ENCODE assay signal across 21 cellular contexts in genomic region chr2:226256709-226257401, GRCh38.
DNase-seq lines count a peak whose midpoint lies in the region; ATAC-seq, FAIRE-seq and TF ChIP-seq lines count a peak whose summit lies in the region.
"Had no signal": no experiment of that assay in that cellular context is flagged by ENCODE, and none has a peak within 500 bp of the region (broad histone marks: within the 10 kb centered on the region; RNA-seq: fewer than 3 reads in every experiment).

No MANE protein-coding gene starts in this region.

- peaks cover 4% of the 10 kb centered on the region; the same call in 1 of the 3 replicates for H3K9me3 ChIP-seq in A549
- no peaks in the 10 kb centered on the region for H3K9me3 ChIP-seq in SK-N-SH
- H3K9me3 ChIP-seq: adrenal gland, testis had no signal

- peak in 1 of 2 experiments; percentile 23; a peak in 1 of 6 replicates for ATAC-seq in A549
- ATAC-seq: activated CD8-positive, alpha-beta memory T cell treated with anti-CD3 and anti-CD28 coated beads, Interleukin-2, amount 10 ng/mL, durations not matched to agents 7 days and 5 days had no signal

- H3K4me2 ChIP-seq in A549: peak overlapping the region; percentile 50; the same call in 1 of the 3 replicates
- peak overlapping the region; percentile 16; the same call in 1 of the 2 replicates for H3K4me2 ChIP-seq in SK-N-SH

- no peak for TF ChIP-seq EP300 in A549 (IDR thresholded peaks at IDR 0.05)
- TF ChIP-seq EP300 in SK-N-SH (IDR thresholded peaks at IDR 0.05; ENCODE audit: borderline replicate concordance in 1 of 2, low read depth in 1 of 2, low read length in 1 of 2): no peak

- H3K36me3 ChIP-seq in SK-N-SH (replicated peaks in 1 of 2; ENCODE audit: control insufficient read depth in 1 of 2, insufficient read depth in 2 of 2, low read length in 1 of 2): no peaks in the 10 kb centered on the region
- H3K36me3 ChIP-seq: adrenal gland, heart right ventricle had no signal

- H3K79me2 ChIP-seq in SK-N-SH (ENCODE audit: insufficient read depth): no peaks in the 10 kb centered on the region

- in situ Hi-C loops in ACHN (cut with HindIII; ENCODE audit: low pct_ligation_motif_present, low pct_unique_long_range_greater_than_20kb, low sequenced_read_pairs): no loop called here

- FAIRE-seq in A549 (lab: Jason Lieb, UNC): no peak

- TF ChIP-seq RAD21 in A549 (conservative IDR thresholded peaks at IDR 0.05 in 1 of 2, IDR thresholded peaks at IDR 0.05 in 1 of 2) (no peak), SK-N-SH (IDR thresholded peaks at IDR 0.05; ENCODE audit: low read length) (no peak)

- H3K4me1 ChIP-seq in A549 (peaks cover 13% of the 10 kb centered on the region), SK-N-SH (ENCODE audit: control insufficient read depth in 1 of 2, insufficient read depth in 2 of 2, low read depth in 1 of 2, low read length in 1 of 2) (no peaks in the 10 kb centered on the region; a peak in 1 of 4 replicates)
- H3K4me1 ChIP-seq: adrenal gland, testis had no signal

- H3K4me3 ChIP-seq in A549: no peak overlapping the region
- no peak overlapping the region for H3K4me3 ChIP-seq in SK-N-SH (ENCODE audit: low read depth in 2 of 2, low read length in 1 of 2)
- H3K4me3 ChIP-seq: adrenal gland, heart right ventricle, SK-N-MC, testis had no signal

- no peaks in the 10 kb centered on the region for H3K9me2 ChIP-seq in SK-N-SH

- no peaks in the 10 kb centered on the region for H3K27me3 ChIP-seq in SK-N-SH (ENCODE audit: insufficient read depth)
- H3K27me3 ChIP-seq: adrenal gland, heart right ventricle, testis had no signal

- POLR2A ChIA-PET in A549 (lab: Yijun Ruan, JAX): no interaction called here
- POLR2A ChIA-PET in SK-N-SH (lab: Yijun Ruan, JAX): no interaction called here

- CTCF ChIA-PET in A549 (lab: Yijun Ruan, JAX) (no interaction called here), SK-N-SH (lab: Yijun Ruan, JAX) (no interaction called here)

- whole genome bisulfite sequencing in A549 (ENCODE audit: missing lambda C conversion rate): 88% methylated on average over 5 of the region's 5 CpGs
- 25% methylated on average over 5 of the region's 5 CpGs for WGBS in SK-N-SH (ENCODE audit: low lambda C conversion rate)

- H4K20me1 ChIP-seq in SK-N-SH (ENCODE audit: insufficient read depth): no peaks in the 10 kb centered on the region

- no peak for TF ChIP-seq POLR2A in A549 (IDR thresholded peaks at IDR 0.05; ENCODE audit: low read length)

- H2AFZ ChIP-seq in SK-N-SH (ENCODE audit: low read depth): no peak overlapping the region; the same call in 1 of the 2 replicates

- peak overlapping the region; percentile 52 to 66 for H3K27ac ChIP-seq in A549
- peak overlapping the region in 1 of 2 experiments; percentile 37; a peak in 2 of 4 replicates for H3K27ac ChIP-seq in SK-N-SH (ENCODE audit: low read depth in 2 of 2, low read length in 1 of 2)
- H3K27ac ChIP-seq: adrenal gland, heart right ventricle, SK-N-MC, testis had no signal

- no peaks in the 10 kb centered on the region for H3F3A ChIP-seq in SK-N-SH (replicated peaks; ENCODE audit: insufficient read depth)

- TF ChIP-seq CTCF in A549 (IDR thresholded peaks at IDR 0.05): no peak
- TF ChIP-seq CTCF in SK-N-SH (IDR thresholded peaks at IDR 0.05): no peak
- no peak for TF ChIP-seq CTCF in GM20000 (IDR thresholded peaks at IDR 0.05; ENCODE audit: extremely low read depth, missing control alignments)

- no peak overlapping the region for H3K9ac ChIP-seq in SK-N-SH

- DNase-seq in A549 (ENCODE audit: low read depth in 1 of 2, low spot score in 1 of 2) (no peak), HT1080 (ENCODE audit: low read depth) (peak; percentile 11), SK-N-SH (no peak), kidney tubule cell (ENCODE audit: low spot score) (peak; percentile 60), ACHN (no peak), hepatic stellate cell (ENCODE audit: low spot score) (no peak), GM20000 (ENCODE audit: low spot score) (no peak)
- no peak for DNase-seq in stimulated activated CD4-positive, alpha-beta T cell treated with anti-CD3 and anti-CD28 coated beads, Interleukin-4, amount 100 ng/mL, for 4 hours
- DNase-seq: activated CD4-positive, alpha-beta T cell treated with anti-CD3 and anti-CD28 coated beads for 1 hour; activated CD8-positive, alpha-beta memory T cell treated with anti-CD3 and anti-CD28 coated beads, Interleukin-2, amount 10 ng/mL, durations not matched to agents 7 days and 5 days; activated effector memory CD4-positive, alpha-beta T cell treated with anti-CD3 and anti-CD28 coated beads, Interleukin-2, amount 50 U/mL, for 16 hours; adrenal gland; CD4-positive, alpha-beta T cell; DND-41; effector memory CD4-positive, alpha-beta T cell; heart right ventricle; kidney; NCI-H187 treated with DMSO at 0.1 percent for 48 hours; NCI-H774; testis had no signal

TF ChIP-seq in A549, 52 proteins besides CTCF, POLR2A, EP300 and RAD21 (continues in another document):
- no peak for TF ChIP-seq FOSB (CRISPR knock-in tag; IDR thresholded peaks at IDR 0.05)
- TF ChIP-seq RFX5 (IDR thresholded peaks at IDR 0.05): no peak
- no peak for TF ChIP-seq NR3C1 (IDR thresholded peaks at IDR 0.05)
- no peak for TF ChIP-seq E2F6 (IDR thresholded peaks at IDR 0.05; ENCODE audit: borderline replicate concordance, low read depth)
- TF ChIP-seq MAX (IDR thresholded peaks at IDR 0.05): no peak
- TF ChIP-seq CHD2 (IDR thresholded peaks at IDR 0.05; ENCODE audit: low read length, partially characterized antibody): no peak
- no peak for TF ChIP-seq HMGXB4 (CRISPR knock-in tag; IDR thresholded peaks at IDR 0.05; ENCODE audit: borderline replicate concordance)
- no peak for TF ChIP-seq SREBF2 (IDR thresholded peaks at IDR 0.05)
- no peak for TF ChIP-seq RNF2 (IDR thresholded peaks at IDR 0.05; ENCODE audit: borderline replicate concordance, low read depth)
- no peak for TF ChIP-seq JUN (IDR thresholded peaks at IDR 0.05)
- no peak for TF ChIP-seq CBX8 (IDR thresholded peaks at IDR 0.05)
- TF ChIP-seq RCOR1 (IDR thresholded peaks at IDR 0.05; ENCODE audit: low read depth, low read length): no peak

TF ChIP-seq in SK-N-SH, 30 proteins besides CTCF, POLR2A, EP300 and RAD21 (continues in another document):
- TF ChIP-seq REST (IDR thresholded peaks at IDR 0.05; ENCODE audit: low read depth, low read length) (no peak), SMC3 (IDR thresholded peaks at IDR 0.05; ENCODE audit: low read depth, low read length) (no peak), MEF2A (IDR thresholded peaks at IDR 0.05; ENCODE audit: borderline replicate concordance, low read depth) (no peak), YY1 (IDR thresholded peaks at IDR 0.05; ENCODE audit: low read depth) (no peak), NFIC (IDR thresholded peaks at IDR 0.05; ENCODE audit: borderline replicate concordance) (0 out of 2 replicates have a peak, but pooled peaks have one; percentile 10), FOXM1 (IDR thresholded peaks at IDR 0.05; ENCODE audit: low read depth) (no peak), TCF12 (IDR thresholded peaks at IDR 0.05) (peak; percentile 21; the same call in 1 of the 2 replicates), JUND (IDR thresholded peaks at IDR 0.05) (no peak), MXI1 (IDR thresholded peaks at IDR 0.05; ENCODE audit: low read depth, low read length) (no peak), USF2 (IDR thresholded peaks at IDR 0.05; ENCODE audit: borderline replicate concordance, low read depth, low read length) (no peak), MAX (IDR thresholded peaks at IDR 0.05; ENCODE audit: low read depth) (no peak), TEAD4 (IDR thresholded peaks at IDR 0.05; ENCODE audit: borderline replicate concordance, insufficient read depth) (no peak), IRF3 (IDR thresholded peaks at IDR 0.05; ENCODE audit: low read depth, low read length) (no peak)

Comparison
In these comparisons a context has a peak if more than half of its experiments do, and no peak if none do; other contexts are left out.
1. DNase-seq: peak in HT1080 (single experiment) and kidney tubule cell (single experiment); none in A549 (0 of 2), SK-N-SH (single experiment), ACHN (single experiment), hepatic stellate cell (single experiment), GM20000 (single experiment) and stimulated activated CD4-positive, alpha-beta T cell treated with anti-CD3 and anti-CD28 coated beads, Interleukin-4, amount 100 ng/mL, for 4 hours (0 of 2).